In the genomic region with DNA sequence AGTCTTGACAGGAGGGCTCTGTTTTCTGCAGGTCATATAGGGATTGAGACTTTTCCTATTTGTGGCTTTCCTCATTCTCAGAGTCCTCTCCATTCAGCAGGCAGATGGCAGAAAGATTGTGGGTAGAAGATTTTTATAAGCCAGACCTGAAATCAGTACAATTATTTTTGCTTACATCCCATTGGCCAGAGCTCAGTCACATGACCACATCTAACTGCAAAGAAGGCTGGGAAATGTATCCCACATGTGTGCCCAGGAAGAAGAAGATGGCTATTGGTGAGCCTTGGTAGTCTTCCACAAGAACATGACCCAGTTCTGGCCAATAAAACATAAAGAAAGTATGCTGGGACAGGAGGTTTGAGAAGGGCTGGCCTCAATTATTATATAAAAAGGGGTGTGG, we compare ENCODE assay signal across 21 cellular contexts. TPM values are rescaled to one million over a fixed set of nuclear protein-coding genes. Genes with fewer than 3 reads are reported as not detected.
DNase-seq lines count a peak whose midpoint lies in the region; ATAC-seq and TF ChIP-seq lines count a peak whose summit lies in the region.
"Had no signal": no experiment of that assay in that cellular context is flagged by ENCODE, and none has a peak within 500 bp of the region (broad histone marks: within the 10 kb centered on the region; RNA-seq: fewer than 3 reads in every experiment).

No MANE protein-coding gene starts in this region.

- H3K36me3 ChIP-seq in right atrium auricular region (no peaks in the 10 kb centered on the region), esophagus muscularis mucosa (no peaks in the 10 kb centered on the region), sigmoid colon (no peaks in the 10 kb centered on the region)

- intact Hi-C loops in left ventricle myocardium superior (cut with micrococcal nuclease) (no loop called here), esophagus muscularis mucosa (cut with DNase I) (no loop called here), sigmoid colon (cut with DNase I) (no loop called here)

- H3K27me3 ChIP-seq in right atrium auricular region: no peaks in the 10 kb centered on the region
- H3K27me3 ChIP-seq in esophagus muscularis mucosa: no peaks in the 10 kb centered on the region
- no peaks in the 10 kb centered on the region for H3K27me3 ChIP-seq in sigmoid colon

- ATAC-seq in left ventricle myocardium superior: no peak
- ATAC-seq in HG03520 (IDR thresholded peaks at IDR 0.05; ENCODE audit: unreplicated experiment): no peak
- no peak for ATAC-seq in GM19035 (IDR thresholded peaks at IDR 0.05; ENCODE audit: unreplicated experiment)
- ATAC-seq: activated CD8-positive, alpha-beta memory T cell treated with anti-CD3 and anti-CD28 coated beads, Interleukin-2, amount 10 ng/mL, durations not matched to agents 7 days and 5 days had no signal

- no peaks in the 10 kb centered on the region for H3K9me3 ChIP-seq in right atrium auricular region
- no peaks in the 10 kb centered on the region for H3K9me3 ChIP-seq in esophagus muscularis mucosa
- H3K9me3 ChIP-seq in sigmoid colon: no peaks in the 10 kb centered on the region

- H3K4me1 ChIP-seq in right atrium auricular region (peaks cover 0 to 52% of the 10 kb centered on the region in 2 donors), esophagus muscularis mucosa (peaks cover 58 to 87% (median 81%) of the 10 kb centered on the region in 4 donors), sigmoid colon (peaks cover 0 to 26% (median 16%) of the 10 kb centered on the region in 4 donors)

- TF ChIP-seq CTCF in right atrium auricular region (IDR thresholded peaks at IDR 0.05): no peak
- no peak for TF ChIP-seq CTCF in esophagus muscularis mucosa (IDR thresholded peaks at IDR 0.05)
- TF ChIP-seq CTCF in sigmoid colon (IDR thresholded peaks at IDR 0.05): no peak

- no peak for TF ChIP-seq POLR2A in esophagus muscularis mucosa (IDR thresholded peaks at IDR 0.05; ENCODE audit: low read depth)
- no peak for TF ChIP-seq POLR2A in sigmoid colon (IDR thresholded peaks at IDR 0.05)

- H3K4me3 ChIP-seq in right atrium auricular region (no peak overlapping the region), esophagus muscularis mucosa (no peak overlapping the region), sigmoid colon (no peak overlapping the region)

- TF ChIP-seq EP300 in esophagus muscularis mucosa (IDR thresholded peaks at IDR 0.05) (no peak), sigmoid colon (IDR thresholded peaks at IDR 0.05) (no peak)

- DNase-seq in right atrium auricular region (ENCODE audit: low spot score) (no peak), left ventricle myocardium superior (no peak), esophagus muscularis mucosa (ENCODE audit: extremely low spot score) (no peak), sigmoid colon (no peak), SKM-1 treated with dmso at 0.1 percent for 144 hours (lab: John Stamatoyannopoulos, UW; ENCODE audit: unreplicated experiment) (no peak)
- no peak for DNase-seq in stimulated activated CD4-positive, alpha-beta T cell treated with anti-CD3 and anti-CD28 coated beads, Interleukin-12 subunit alpha, Interleukin-12 subunit beta, amount 100 ng/mL, for 4 hours
- DNase-seq: activated CD4-positive, CD25-positive, alpha-beta regulatory T cell; activated CD8-positive, alpha-beta memory T cell treated with anti-CD3 and anti-CD28 coated beads, Interleukin-2, amount 10 ng/mL, durations not matched to agents 7 days and 5 days; CD8-positive, alpha-beta memory T cell; NCI-H1048; NCI-H2107; NCI-H748 treated with DMSO at 0.1 percent for 48 hours; stimulated activated CD4-positive, alpha-beta T cell treated with anti-CD3 and anti-CD28 coated beads, Interleukin-2, amount 100 ng/mL, for 24 hours; T-helper 2 cell had no signal

- H3K27ac ChIP-seq in right atrium auricular region (peak overlapping the region; percentile 75 to 92), esophagus muscularis mucosa (replicated peaks in 1 of 4) (peak overlapping the region; percentile 87 to 91 (median 90)), sigmoid colon (peak overlapping the region; percentile 44 to 90 (median 62))

RNA-seq across cellular contexts. Expression of a gene that starts 21.5 kb away (rescaled TPM):
- 100 to 1,000 TPM in 1 of 2 donors, 10 to 100 TPM in 1; 85.1 to 118 TPM for total RNA-seq in right atrium auricular region
- 19.5 TPM for total RNA-seq in left ventricle myocardium superior
- total RNA-seq in esophagus muscularis mucosa: 100 to 1,000 TPM; 350 to 833 (median 456) TPM
- 10 to 100 TPM in 3 of 4 donors, 1 to 10 TPM in 1; 5.0 to 48.7 (median 18.5) TPM for total RNA-seq in sigmoid colon
- polyA plus RNA-seq in sigmoid colon: 10 to 100 TPM in 1 of 3 donors, 1 to 10 TPM in 2; 1.0 to 21.0 (median 2.8) TPM
- total RNA-seq: activated CD8-positive, alpha-beta memory T cell treated with anti-CD3 and anti-CD28 coated beads, Interleukin-2, amount 10 ng/mL, durations not matched to agents 7 days and 5 days; CD8-positive, alpha-beta memory T cell; dermis microvascular lymphatic vessel endothelial cell; H7; progenitor cell of endocrine pancreas; RPMI7951; temporal lobe had no signal
- polyA plus RNA-seq: CD8-positive, alpha-beta memory T cell had no signal

RNA-seq across cellular contexts. Expression of a gene that starts 42.1 kb away (rescaled TPM):
- total RNA-seq in right atrium auricular region (10 to 100 TPM in 1 of 2 donors, 1 to 10 TPM in 1; 6.3 to 16.7 TPM), left ventricle myocardium superior (8.5 TPM), esophagus muscularis mucosa (10 to 100 TPM in 3 of 4 donors, 1 to 10 TPM in 1; 9.6 to 18.4 (median 13.4) TPM), sigmoid colon (10 to 100 TPM in 3 of 4 donors, 1 to 10 TPM in 1; 4.3 to 17.1 (median 11.7) TPM)
- polyA plus RNA-seq in sigmoid colon: 10 to 100 TPM in 1 of 3 donors, 1 to 10 TPM in 2; 2.5 to 13.8 (median 4.8) TPM

RNA-seq across cellular contexts. Expression of a gene that starts 52.0 kb away (rescaled TPM):
- total RNA-seq in right atrium auricular region (1 to 10 TPM; 1.4 to 3.7 TPM), left ventricle myocardium superior (0.25 TPM), esophagus muscularis mucosa (1 to 10 TPM; 3.6 to 5.6 (median 5.0) TPM), sigmoid colon (1 to 10 TPM in 2 of 4 donors, under 1 TPM in 2; 0.55 to 2.1 (median 1.0) TPM)
- under 1 TPM in 2 of 3 donors, not detected in 1; 0.28 to 0.60 TPM for polyA plus RNA-seq in sigmoid colon
- total RNA-seq: activated CD8-positive, alpha-beta memory T cell treated with anti-CD3 and anti-CD28 coated beads, Interleukin-2, amount 10 ng/mL, durations not matched to agents 7 days and 5 days; dermis microvascular lymphatic vessel endothelial cell; RPMI7951; temporal lobe had no signal
- polyA plus RNA-seq: CD8-positive, alpha-beta memory T cell had no signal
